ENCODE assay signal across 29 cellular contexts in genomic region chr9:13613296-13613695, GRCh38.
"Had no signal": no experiment of that assay in that cellular context is flagged by ENCODE, and none has a peak within 500 bp of the region (broad histone marks: within the 10 kb centered on the region; RNA-seq: fewer than 3 reads in every experiment).

No MANE protein-coding gene starts in this region.

- DNase-seq: MG63, NCI-H1048, NCI-H1092 treated with DMSO at 0.1 percent for 48 hours, NCI-H1105 treated with DMSO at 0.1 percent for 48 hours, NCI-H1417, NCI-H1436, NCI-H146, NCI-H1694, NCI-H187, NCI-H1930, NCI-H2029 treated with DMSO at 0.1 percent for 48 hours, NCI-H2081 treated with DMSO at 0.1 percent for 48 hours, NCI-H2107, NCI-H2171, NCI-H226, NCI-H446 treated with DMSO at 0.1 percent for 48 hours, NCI-H510A, NCI-H526, NCI-H748 treated with DMSO at 0.1 percent for 48 hours, NCI-H82, OCI-M1, PC-3, Peyer's patch, Right ventricle myocardium superior, RPMI8226, SHP77 treated with DMSO at 0.1 percent for 48 hours, T-cell had no signal

- H3K4me1 Mint-ChIP-seq: T-cell had no signal

- H3K36me3 Mint-ChIP-seq: T-cell had no signal

- H3K4me3 Mint-ChIP-seq: T-cell had no signal

- H3K27ac Mint-ChIP-seq: T-cell had no signal

- H3K27ac ChIP-seq: Peyer's patch, SJSA1 had no signal

- H3K27me3 ChIP-seq: MG63, Peyer's patch, SJSA1 had no signal

- H3K4me1 ChIP-seq: Peyer's patch, SJSA1 had no signal

- H3K9me3 ChIP-seq: Peyer's patch, SJSA1, SK-N-SH had no signal

- H3K27me3 Mint-ChIP-seq: T-cell had no signal

- H3K9ac ChIP-seq: SK-N-SH had no signal

- H3K4me2 ChIP-seq: SK-N-SH had no signal

- H3K36me3 ChIP-seq: MG63, Peyer's patch, SJSA1 had no signal

- H3K4me3 ChIP-seq: MG63, Peyer's patch, SJSA1 had no signal

- ATAC-seq: PC-3, T-cell had no signal
